Comparison of ENCODE assay signal across 9 cellular contexts in genomic region chr10:11209810-11210141, GRCh38.
DNase-seq lines count a peak whose midpoint lies in the region; ATAC-seq and TF ChIP-seq lines count a peak whose summit lies in the region.
"Had no signal": no experiment of that assay in that cellular context is flagged by ENCODE, and none has a peak within 500 bp of the region (broad histone marks: within the 10 kb centered on the region; RNA-seq: fewer than 3 reads in every experiment).

No MANE protein-coding gene starts in this region.

- H3K4me3 Mint-ChIP-seq in CD8-positive, alpha-beta T cell: peak overlapping the region; percentile 77

- POLR2A ChIA-PET in CD8-positive, alpha-beta T cell (lab: Charles Lee): interaction anchor here (0.7 to 2.3 kb wide), 4 partner anchors 9 to 31 kb away, joined by 3 to 12 read pairs (median 4); no protein-coding TSS in a partner anchor

- no peaks in the 10 kb centered on the region for H3K27me3 Mint-ChIP-seq in CD8-positive, alpha-beta T cell (ENCODE audit: low read depth)

- peaks cover 96% of the 10 kb centered on the region for H3K4me1 Mint-ChIP-seq in CD8-positive, alpha-beta T cell (ENCODE audit: low read depth)

- H3K9me3 ChIP-seq in CD8-positive, alpha-beta T cell (ENCODE audit: low read length): no peaks in the 10 kb centered on the region
- H3K9me3 ChIP-seq in effector memory CD4-positive, alpha-beta T cell (ENCODE audit: control insufficient read depth, low read length): no peaks in the 10 kb centered on the region

- peaks cover 99% of the 10 kb centered on the region for H3K4me1 ChIP-seq in CD8-positive, alpha-beta T cell (ENCODE audit: insufficient read depth, low read length)
- H3K4me1 ChIP-seq in effector memory CD4-positive, alpha-beta T cell (ENCODE audit: control insufficient read depth, insufficient read depth, low read length, poor library complexity, severe bottlenecking): peaks cover 72% of the 10 kb centered on the region

- DNase-seq in CD8-positive, alpha-beta T cell: peak in 1 of 7 experiments; percentile 32
- no peak for DNase-seq in effector memory CD4-positive, alpha-beta T cell
- DNase-seq in ecto neural progenitor cell (ENCODE audit: low spot score): no peak
- DNase-seq in stimulated activated naive CD4-positive, alpha-beta T cell treated with Interleukin-2 at 50 U/mL for 16 hours (lab: John Stamatoyannopoulos, UW): no peak
- DNase-seq in activated CD4-positive, alpha-beta T cell treated with anti-CD3 and anti-CD28 coated beads, Interleukin-2, amount 50 U/mL, for 4 hours: no peak
- DNase-seq: NCI-H1048 had no signal

- H3K36me3 Mint-ChIP-seq in CD8-positive, alpha-beta T cell: peaks cover 89% of the 10 kb centered on the region

- H3K36me3 ChIP-seq in CD8-positive, alpha-beta T cell (ENCODE audit: insufficient read depth, low read length): peaks cover 32% of the 10 kb centered on the region
- H3K36me3 ChIP-seq in effector memory CD4-positive, alpha-beta T cell (ENCODE audit: control insufficient read depth, insufficient read depth, low read length): peaks cover 47% of the 10 kb centered on the region

- CTCF ChIA-PET in CD8-positive, alpha-beta T cell (lab: Charles Lee): interaction anchor here (0.7 to 1.3 kb wide), 4 partner anchors 21 to 96 kb away, joined by 3 to 6 read pairs (median 4); no protein-coding TSS in a partner anchor

- H3K9me3 Mint-ChIP-seq in CD8-positive, alpha-beta T cell: no peaks in the 10 kb centered on the region

- H3K27ac ChIP-seq in CD8-positive, alpha-beta T cell (ENCODE audit: low read depth, low read length): peak overlapping the region; percentile 7
- peak overlapping the region; percentile 60 for H3K27ac ChIP-seq in effector memory CD4-positive, alpha-beta T cell (ENCODE audit: insufficient read depth, low read length, poor library complexity, severe bottlenecking)

- H3K27me3 ChIP-seq in CD8-positive, alpha-beta T cell (ENCODE audit: insufficient read depth, low read length): no peaks in the 10 kb centered on the region
- no peaks in the 10 kb centered on the region for H3K27me3 ChIP-seq in effector memory CD4-positive, alpha-beta T cell (replicated peaks; ENCODE audit: control insufficient read depth, insufficient read depth, low read length, poor library complexity, severe bottlenecking)

- TF ChIP-seq CTCF in CD8-positive, alpha-beta T cell (IDR thresholded peaks at IDR 0.05): no peak

- H3K27ac Mint-ChIP-seq in CD8-positive, alpha-beta T cell: peak overlapping the region; percentile 93

- no peak for ATAC-seq in CD8-positive, alpha-beta T cell
- ATAC-seq in GM19455 (IDR thresholded peaks at IDR 0.05; ENCODE audit: unreplicated experiment) (peak; percentile 27), HG03378 (IDR thresholded peaks at IDR 0.05; ENCODE audit: unreplicated experiment) (peak; percentile 40), GM19023 (IDR thresholded peaks at IDR 0.05; ENCODE audit: unreplicated experiment) (no peak)

- H3K4me3 ChIP-seq in CD8-positive, alpha-beta T cell (ENCODE audit: low read depth, low read length): no peak overlapping the region
- peak overlapping the region; percentile 16 for H3K4me3 ChIP-seq in effector memory CD4-positive, alpha-beta T cell (ENCODE audit: insufficient read depth, low read depth, low read length, poor library complexity, severe bottlenecking)

- intact Hi-C loops in CD8-positive, alpha-beta T cell (cut with DNase I, micrococcal nuclease): loop anchor here (1.0 to 5.0 kb wide), 5 partner anchors 8 to 97 kb away; no protein-coding TSS in a partner anchor

Comparison
In these comparisons a context has a peak if more than half of its experiments do, and no peak if none do; other contexts are left out.
1. ATAC-seq: peak in GM19455 (single experiment) and HG03378 (single experiment); none in CD8-positive, alpha-beta T cell (single experiment) and GM19023 (single experiment).